8 cellular contexts compared by ENCODE assay signal in the genomic region with DNA sequence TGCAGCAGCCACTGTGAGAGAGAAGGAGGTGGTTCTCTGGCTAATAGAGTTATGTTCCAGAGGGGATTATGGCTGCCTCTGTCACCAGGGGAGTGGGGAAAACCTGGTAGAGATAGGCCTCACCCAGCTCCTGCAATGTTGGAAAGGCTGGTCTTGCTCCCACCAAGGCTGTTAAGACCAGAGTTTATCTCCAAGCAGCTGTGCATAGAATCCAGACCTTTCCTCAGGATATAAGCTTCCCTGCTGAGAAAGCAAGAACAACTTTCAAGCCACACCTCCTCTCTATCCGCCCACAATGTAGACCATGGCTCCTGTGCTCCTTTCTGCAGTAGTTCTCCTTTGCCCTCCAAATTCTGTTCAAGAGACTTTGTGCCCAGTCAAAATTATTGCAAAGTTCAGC.
"Had no signal": no experiment of that assay in that cellular context is flagged by ENCODE, and none has a peak within 500 bp of the region (broad histone marks: within the 10 kb centered on the region; RNA-seq: fewer than 3 reads in every experiment).

No MANE protein-coding gene starts in this region.

- H3K36me3 Mint-ChIP-seq: IgD-negative memory B cell had no signal

- DNase-seq: IMR-90, KBM-7, KG1 had no signal

- H3K9ac ChIP-seq: KMS-11 had no signal

- FAIRE-seq: HepG2, HTR-8/SVneo had no signal

- H3K27ac ChIP-seq: HL-60, KMS-11 had no signal

- H3K4me2 ChIP-seq: KMS-11 had no signal

- H3K4me1 Mint-ChIP-seq: IgD-negative memory B cell had no signal

- H3K27ac Mint-ChIP-seq: IgD-negative memory B cell had no signal

- H3K27me3 Mint-ChIP-seq: IgD-negative memory B cell had no signal

- ATAC-seq: HepG2 had no signal
